22 cellular contexts compared by ENCODE assay signal in the genomic region with DNA sequence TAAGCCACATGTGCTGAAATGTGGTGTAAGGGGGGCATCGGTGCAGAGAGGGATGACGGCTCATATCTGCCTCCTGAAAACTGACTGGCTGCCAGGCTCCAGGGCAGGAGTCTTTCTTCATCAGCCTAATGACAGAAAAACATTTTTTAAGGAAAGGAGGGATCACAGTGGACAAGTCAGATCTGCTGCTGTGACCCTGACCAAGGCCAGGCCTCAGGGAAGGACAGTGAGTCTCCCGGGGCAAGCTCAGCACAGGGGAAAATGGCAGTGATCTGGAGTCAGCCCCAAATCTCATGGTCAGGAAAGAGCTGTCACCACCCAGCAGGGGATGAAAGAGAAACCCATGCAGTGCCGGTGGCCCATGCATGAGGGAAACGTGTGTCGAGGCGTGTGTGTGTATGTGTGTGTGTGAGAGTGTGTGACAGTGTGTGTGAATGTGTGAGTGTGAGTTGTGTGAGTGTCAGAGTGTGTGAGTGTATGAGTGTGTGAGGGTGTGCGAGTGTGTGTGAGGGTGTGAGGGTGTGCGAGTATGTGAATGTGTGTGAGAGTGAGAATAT.
DNase-seq lines count a peak whose midpoint lies in the region; ATAC-seq and TF ChIP-seq lines count a peak whose summit lies in the region.
"Had no signal": no experiment of that assay in that cellular context is flagged by ENCODE, and none has a peak within 500 bp of the region (broad histone marks: within the 10 kb centered on the region; RNA-seq: fewer than 3 reads in every experiment).

No MANE protein-coding gene starts in this region.

- no peak for DNase-seq in activated naive CD4-positive, alpha-beta T cell treated with anti-CD3 and anti-CD28 coated beads, Interleukin-2, amount 50 U/mL, for 72 hours (ENCODE audit: low spot score in 2 of 2)
- no peak for DNase-seq in activated naive CD4-positive, alpha-beta T cell (lab: John Stamatoyannopoulos, UW)
- no peak for DNase-seq in central memory CD8-positive, alpha-beta T cell (ENCODE audit: low spot score in 2 of 2)
- no peak for DNase-seq in naive thymus-derived CD4-positive, alpha-beta T cell
- DNase-seq in NOMO-1 treated with dmso at 0.1 percent for 144 hours (lab: John Stamatoyannopoulos, UW; ENCODE audit: unreplicated experiment) (no peak), foreskin keratinocyte (no peak)
- DNase-seq: 8988T, Caco-2, GDM1, KG1, MV-4-11, NCI-H1694 treated with DMSO at 0.1 percent for 48 hours, NCI-H226, NCI-H524, PC-3 had no signal

- POLR2A ChIA-PET in naive thymus-derived CD4-positive, alpha-beta T cell (lab: Charles Lee) = no interaction called here

- no peaks in the 10 kb centered on the region for H3K4me1 Mint-ChIP-seq in central memory CD8-positive, alpha-beta T cell
- H3K4me1 Mint-ChIP-seq in naive thymus-derived CD4-positive, alpha-beta T cell = no peaks in the 10 kb centered on the region
- H3K4me1 Mint-ChIP-seq: B cell, GM23338 had no signal

- H3K4me3 ChIP-seq in naive thymus-derived CD4-positive, alpha-beta T cell (ENCODE audit: low read length) = no peak overlapping the region
- H3K4me3 ChIP-seq: GM23338, SJSA1 had no signal

- peaks cover 17% of the 10 kb centered on the region for H3K27me3 Mint-ChIP-seq in central memory CD8-positive, alpha-beta T cell
- H3K27me3 Mint-ChIP-seq in naive thymus-derived CD4-positive, alpha-beta T cell = peaks cover 0 to 8% (median 0%) of the 10 kb centered on the region in 5 donors
- H3K27me3 Mint-ChIP-seq: CD4-positive, alpha-beta T cell had no signal

- H3K4me1 ChIP-seq in naive thymus-derived CD4-positive, alpha-beta T cell (ENCODE audit: control insufficient read depth in 2 of 2, insufficient read depth in 2 of 2, low read length in 2 of 2) = no peaks in the 10 kb centered on the region
- H3K4me1 ChIP-seq in foreskin keratinocyte = no peaks in the 10 kb centered on the region
- H3K4me1 ChIP-seq: Caco-2, SJSA1 had no signal

- H3K36me3 ChIP-seq in naive thymus-derived CD4-positive, alpha-beta T cell (ENCODE audit: control insufficient read depth in 2 of 3, insufficient read depth in 3 of 3, low read length in 3 of 3) = no peaks in the 10 kb centered on the region
- H3K36me3 ChIP-seq: SJSA1 had no signal

- no peaks in the 10 kb centered on the region for H3K36me3 Mint-ChIP-seq in activated naive CD4-positive, alpha-beta T cell treated with anti-CD3 and anti-CD28 coated beads, Interleukin-2, amount 50 U/mL, for 72 hours
- H3K36me3 Mint-ChIP-seq in central memory CD8-positive, alpha-beta T cell (ENCODE audit: insufficient read depth) = no peaks in the 10 kb centered on the region
- H3K36me3 Mint-ChIP-seq in naive thymus-derived CD4-positive, alpha-beta T cell = no peaks in the 10 kb centered on the region

- no peaks in the 10 kb centered on the region for H3K9me3 ChIP-seq in naive thymus-derived CD4-positive, alpha-beta T cell (ENCODE audit: control insufficient read depth in 2 of 3, low read length in 3 of 3)
- H3K9me3 ChIP-seq: Caco-2, SJSA1 had no signal

- H3K27ac Mint-ChIP-seq in activated naive CD4-positive, alpha-beta T cell treated with anti-CD3 and anti-CD28 coated beads, Interleukin-2, amount 50 U/mL, for 72 hours = peak overlapping the region; percentile 9 to 16
- peak overlapping the region; percentile 20 for H3K27ac Mint-ChIP-seq in central memory CD8-positive, alpha-beta T cell (ENCODE audit: low read depth)
- no peak overlapping the region for H3K27ac Mint-ChIP-seq in naive thymus-derived CD4-positive, alpha-beta T cell
- H3K27ac Mint-ChIP-seq: B cell; CD4-positive, alpha-beta T cell; GM23338 had no signal

- no peak overlapping the region for H3K4me3 Mint-ChIP-seq in central memory CD8-positive, alpha-beta T cell
- no peak overlapping the region for H3K4me3 Mint-ChIP-seq in naive thymus-derived CD4-positive, alpha-beta T cell
- H3K4me3 Mint-ChIP-seq: B cell; CD4-positive, alpha-beta T cell; GM23338 had no signal

- H3K27me3 ChIP-seq in naive thymus-derived CD4-positive, alpha-beta T cell (ENCODE audit: control insufficient read depth in 2 of 2, insufficient read depth in 2 of 2, low read length in 2 of 2) = no peaks in the 10 kb centered on the region
- no peaks in the 10 kb centered on the region for H3K27me3 ChIP-seq in foreskin keratinocyte
- H3K27me3 ChIP-seq: SJSA1 had no signal

- no peak overlapping the region for H3K27ac ChIP-seq in naive thymus-derived CD4-positive, alpha-beta T cell (ENCODE audit: low read depth, low read length)
- no peak overlapping the region for H3K27ac ChIP-seq in foreskin keratinocyte
- H3K27ac ChIP-seq: SJSA1 had no signal

- intact Hi-C loops in naive thymus-derived CD4-positive, alpha-beta T cell (cut with micrococcal nuclease) = no loop called here

- ATAC-seq in activated naive CD4-positive, alpha-beta T cell treated with anti-CD3 and anti-CD28 coated beads, Interleukin-2, amount 50 U/mL, for 72 hours = no peak
- no peak for ATAC-seq in central memory CD8-positive, alpha-beta T cell (replicated peaks; ENCODE audit: extremely low read depth, poor library complexity, severe bottlenecking)
- peak; percentile 25 for ATAC-seq in naive thymus-derived CD4-positive, alpha-beta T cell
- ATAC-seq in activated CD4-positive, CD25-positive, alpha-beta regulatory T cell treated with anti-CD3 and anti-CD28 coated beads, Interleukin-2, amount 50 U/mL, for 24 hours = no peak
- ATAC-seq in HG03039 (IDR thresholded peaks at IDR 0.05; ENCODE audit: unreplicated experiment) = no peak
- ATAC-seq in foreskin keratinocyte = no peak
- ATAC-seq: GM23338, HCT116, PC-3 had no signal

- TF ChIP-seq CTCF in foreskin keratinocyte (conservative IDR thresholded peaks at IDR 0.05) = no peak

- no peaks in the 10 kb centered on the region for H3K9me3 Mint-ChIP-seq in activated naive CD4-positive, alpha-beta T cell treated with anti-CD3 and anti-CD28 coated beads, Interleukin-2, amount 50 U/mL, for 72 hours
- no peaks in the 10 kb centered on the region for H3K9me3 Mint-ChIP-seq in central memory CD8-positive, alpha-beta T cell
- H3K9me3 Mint-ChIP-seq in naive thymus-derived CD4-positive, alpha-beta T cell = peaks cover 0 to 2% (median 0%) of the 10 kb centered on the region in 11 donors
- H3K9me3 Mint-ChIP-seq: CD4-positive, alpha-beta T cell; GM23338 had no signal

- CTCF ChIA-PET in naive thymus-derived CD4-positive, alpha-beta T cell (lab: Charles Lee) = no interaction called here

Comparison
In these comparisons a context has a peak if more than half of its experiments do, and no peak if none do; other contexts are left out.
1. H3K27ac Mint-ChIP-seq: peak in activated naive CD4-positive, alpha-beta T cell treated with anti-CD3 and anti-CD28 coated beads, Interleukin-2, amount 50 U/mL, for 72 hours (2 of 2) and central memory CD8-positive, alpha-beta T cell (single experiment); none in naive thymus-derived CD4-positive, alpha-beta T cell (0 of 9).